Comparison of ENCODE assay signal across 23 cellular contexts in genomic region chr18:42289526-42289925, GRCh38.
A peak's percentile ranks its signal among the peaks of the same experiment; 100 is the strongest.
DNase-seq lines count a peak whose midpoint lies in the region; ATAC-seq, FAIRE-seq and TF ChIP-seq lines count a peak whose summit lies in the region.
"Had no signal": no experiment of that assay in that cellular context is flagged by ENCODE, and none has a peak within 500 bp of the region (broad histone marks: within the 10 kb centered on the region; RNA-seq: fewer than 3 reads in every experiment).

No MANE protein-coding gene starts in this region.

- H2BK12ac ChIP-seq in H9 (ENCODE audit: insufficient read length, low read depth, low read length) (no peak overlapping the region), H1 (ENCODE audit: low read depth, low read length) (no peak overlapping the region)

- H4K5ac ChIP-seq in H9 (ENCODE audit: insufficient read length, low read depth, low read length) = no peak overlapping the region
- no peak overlapping the region for H4K5ac ChIP-seq in H1 (ENCODE audit: insufficient read length, low read depth, low read length)

- no peak overlapping the region for H3K4me3 Mint-ChIP-seq in H9
- H3K4me3 Mint-ChIP-seq in activated naive CD8-positive, alpha-beta T cell treated with anti-CD3 and anti-CD28 coated beads, Interleukin-2, amount 50 U/mL, for 24 hours = no peak overlapping the region
- H3K4me3 Mint-ChIP-seq: CD8-positive, alpha-beta T cell; IgD-negative memory B cell had no signal

- H2BK20ac ChIP-seq in H9 (ENCODE audit: low read depth, low read length, poor library complexity, severe bottlenecking) = no peak overlapping the region
- no peak overlapping the region for H2BK20ac ChIP-seq in H1 (ENCODE audit: low read length)

- no peak for ATAC-seq in HG02623 (IDR thresholded peaks at IDR 0.05; ENCODE audit: unreplicated experiment)
- no peak for ATAC-seq in activated naive CD8-positive, alpha-beta T cell treated with anti-CD3 and anti-CD28 coated beads, Interleukin-2, amount 50 U/mL, for 24 hours
- ATAC-seq: CD8-positive, alpha-beta T cell; Panc1; SK-N-SH treated with all-trans-retinoic acid at 6 μM for 48 hours had no signal

- H3K27ac Mint-ChIP-seq in H9 = no peak overlapping the region
- H3K27ac Mint-ChIP-seq in activated naive CD8-positive, alpha-beta T cell treated with anti-CD3 and anti-CD28 coated beads, Interleukin-2, amount 50 U/mL, for 24 hours = no peak overlapping the region
- H3K27ac Mint-ChIP-seq: CD8-positive, alpha-beta T cell; IgD-negative memory B cell had no signal

- POLR2A ChIA-PET in H1 (lab: Charles Lee; ENCODE audit: partially characterized antibody) = no interaction called here

- H3K4me1 Mint-ChIP-seq in H9 = peaks cover 4 to 5% of the 10 kb centered on the region in 2 experiments; a peak in 2 of 4 replicates
- H3K4me1 Mint-ChIP-seq in activated naive CD8-positive, alpha-beta T cell treated with anti-CD3 and anti-CD28 coated beads, Interleukin-2, amount 50 U/mL, for 24 hours = no peaks in the 10 kb centered on the region
- H3K4me1 Mint-ChIP-seq: IgD-negative memory B cell had no signal

- no peaks in the 10 kb centered on the region for H3K9me3 Mint-ChIP-seq in H9
- H3K9me3 Mint-ChIP-seq in activated naive CD8-positive, alpha-beta T cell treated with anti-CD3 and anti-CD28 coated beads, Interleukin-2, amount 50 U/mL, for 24 hours = no peaks in the 10 kb centered on the region

- H3K36me3 ChIP-seq in H1 (ENCODE audit: control insufficient read depth in 2 of 4, insufficient read depth in 4 of 4, low read length in 3 of 4) = no peaks in the 10 kb centered on the region

- DNase-seq in D341Med (ENCODE audit: low spot score) = peak; percentile 60
- DNase-seq in H9 = no peak
- DNase-seq in NCI-H524 treated with DMSO at 0.1 percent for 48 hours (lab: John Stamatoyannopoulos, UW) = peak; percentile 16
- DNase-seq in H1 (ENCODE audit: low read depth in 1 of 2, low spot score in 2 of 2) = no peak
- DNase-seq in NCI-H2107 treated with DMSO at 0.1 percent for 48 hours (lab: John Stamatoyannopoulos, UW; ENCODE audit: unreplicated experiment) = no peak
- no peak for DNase-seq in activated naive CD8-positive, alpha-beta T cell treated with anti-CD3 and anti-CD28 coated beads, Interleukin-2, amount 50 U/mL, for 24 hours
- DNase-seq: AML-193; C1 segment of cervical spinal cord; CD8-positive, alpha-beta T cell; DMS53; EL; GF-D8; H7; MV-4-11; NCI-H2081; NCI-H226; NCI-H510A treated with DMSO at 0.1 percent for 48 hours; NK-92 treated with Interleukin-12 subunit alpha and Interleukin-12 subunit beta, amount 100 ng/mL, for 24 hours had no signal

- H3T11ph ChIP-seq in H9 (ENCODE audit: low read length) = no peak overlapping the region

- H3K9me3 ChIP-seq in H9 (ENCODE audit: control insufficient read depth, low read depth, low read length) (no peaks in the 10 kb centered on the region), H1 (ENCODE audit: insufficient read depth in 2 of 2, low read depth in 1 of 2, low read length in 1 of 2) (no peaks in the 10 kb centered on the region)

- H4K91ac ChIP-seq in H9 (ENCODE audit: insufficient read length, low read depth, low read length) = no peak overlapping the region
- no peak overlapping the region for H4K91ac ChIP-seq in H1 (replicated peaks; ENCODE audit: insufficient read length, low read length)

- H3K27me3 ChIP-seq in H9 (ENCODE audit: insufficient read depth, low read length) (no peaks in the 10 kb centered on the region), H1 (replicated peaks in 1 of 4; ENCODE audit: control insufficient read depth in 3 of 4, extremely low read depth in 1 of 4, insufficient read depth in 3 of 4, low read length in 3 of 4) (no peaks in the 10 kb centered on the region)

- H3K4me1 ChIP-seq in H9 (ENCODE audit: insufficient read depth, low read length) = no peaks in the 10 kb centered on the region
- H3K4me1 ChIP-seq in H1 (replicated peaks in 1 of 4; ENCODE audit: control insufficient read depth in 3 of 4, insufficient read depth in 4 of 4, low read length in 3 of 4) = no peaks in the 10 kb centered on the region; a peak in 1 of 7 replicates

- H2BK120ac ChIP-seq in H9 (ENCODE audit: low read depth, low read length, poor library complexity, severe bottlenecking) = no peak overlapping the region
- H2BK120ac ChIP-seq in H1 (replicated peaks; ENCODE audit: low read depth, low read length) = no peak overlapping the region

- H3K23me2 ChIP-seq in H9 (ENCODE audit: insufficient read length, low read depth, low read length, poor library complexity, severe bottlenecking) (no peaks in the 10 kb centered on the region), H1 (ENCODE audit: low read depth, low read length) (no peaks in the 10 kb centered on the region)

- H3K18ac ChIP-seq in H9 (ENCODE audit: insufficient read length, low read depth, low read length) (no peak overlapping the region), H1 (ENCODE audit: extremely low read depth, low read length) (no peak overlapping the region)

- H3K14ac ChIP-seq in H9 (ENCODE audit: insufficient read depth, low read length) (no peak overlapping the region), H1 (ENCODE audit: insufficient read length) (no peak overlapping the region)

- H3K27ac ChIP-seq in H9 (ENCODE audit: insufficient read length, low read depth, low read length) (no peak overlapping the region), H1 (ENCODE audit: low read depth, low read length) (no peak overlapping the region)

- peak; percentile 30 to 38; a peak in 3 of 4 replicates for TF ChIP-seq RAD21 in H1 (IDR thresholded peaks at IDR 0.05 in 1 of 2, conservative IDR thresholded peaks at IDR 0.05 in 1 of 2; ENCODE audit: low read depth in 2 of 2, low read length in 2 of 2)

- no peak for TF ChIP-seq EP300 in H1 (IDR thresholded peaks at IDR 0.05; ENCODE audit: borderline replicate concordance in 1 of 2, low read depth in 2 of 2, low read length in 2 of 2)

- no peak overlapping the region for H2BK5ac ChIP-seq in H9 (ENCODE audit: insufficient read length, low read length)
- no peak overlapping the region for H2BK5ac ChIP-seq in H1 (ENCODE audit: low read depth, low read length)

- FAIRE-seq in H1 (lab: Jason Lieb, UNC) = no peak
- FAIRE-seq: GM19239 had no signal

- H3K4me2 ChIP-seq in H9 (ENCODE audit: insufficient read depth, insufficient read length, low read length) (no peak overlapping the region), H1 (ENCODE audit: insufficient read depth in 1 of 2, low read depth in 2 of 2, low read length in 2 of 2) (no peak overlapping the region)

- H3K23ac ChIP-seq in H9 (ENCODE audit: insufficient read length, low read depth, low read length) (no peak overlapping the region), H1 (ENCODE audit: insufficient read length) (no peak overlapping the region)

- H3K36me3 Mint-ChIP-seq in H9 (ENCODE audit: insufficient read depth in 1 of 3, low read depth in 3 of 3) = peaks cover 0 to 3% (median 0%) of the 10 kb centered on the region in 3 experiments; a peak in 1 of 7 replicates
- no peaks in the 10 kb centered on the region for H3K36me3 Mint-ChIP-seq in activated naive CD8-positive, alpha-beta T cell treated with anti-CD3 and anti-CD28 coated beads, Interleukin-2, amount 50 U/mL, for 24 hours (ENCODE audit: low read depth)
- H3K36me3 Mint-ChIP-seq: CD8-positive, alpha-beta T cell had no signal

- no CpG with 5 or more reads among the region's 4 CpGs for WGBS in H9 (ENCODE audit: extremely low coverage, insufficient read length, low lambda C conversion rate)
- 87% methylated on average over 4 of the region's 4 CpGs; no CpG with 5 or more reads in 1 of the 2 experiments for WGBS in H1 (ENCODE audit: extremely low coverage in 1 of 2, insufficient coverage in 1 of 2, insufficient read length in 1 of 2, insufficient replicate concordance in 2 of 2, low coverage in 1 of 2, low lambda C conversion rate in 2 of 2, missing lambda C conversion rate in 1 of 2), 2 experiments

- H3K27me3 Mint-ChIP-seq in H9 (ENCODE audit: low read depth) = no peaks in the 10 kb centered on the region
- H3K27me3 Mint-ChIP-seq in activated naive CD8-positive, alpha-beta T cell treated with anti-CD3 and anti-CD28 coated beads, Interleukin-2, amount 50 U/mL, for 24 hours = peaks cover 4% of the 10 kb centered on the region
- H3K27me3 Mint-ChIP-seq: IgD-negative memory B cell had no signal

- CTCF ChIA-PET in H1 (lab: Charles Lee; ENCODE audit: partially characterized antibody) = interaction anchor here (0.6 to 2.8 kb wide), 8 partner anchors 7 to 1281 kb away, joined by 3 to 11 read pairs (median 5); no protein-coding TSS in a partner anchor

- H3K4me3 ChIP-seq in H1 (ENCODE audit: extremely low read depth in 1 of 4, insufficient read depth in 2 of 4, low read depth in 3 of 4, low read length in 4 of 4) = no peak overlapping the region

- H3K56ac ChIP-seq in H9 (ENCODE audit: insufficient read length, low read depth, low read length) = no peak overlapping the region
- H3K56ac ChIP-seq in H1 (replicated peaks; ENCODE audit: insufficient read length, low read depth, low read length) = no peak overlapping the region

- no peak overlapping the region for H4K8ac ChIP-seq in H9 (replicated peaks; ENCODE audit: insufficient read length, low read depth, low read length)
- H4K8ac ChIP-seq in H1 (ENCODE audit: extremely low read depth, insufficient read depth, low read length) = no peak overlapping the region

- H4K20me1 ChIP-seq in H9 (ENCODE audit: control insufficient read depth, insufficient read depth, insufficient read length) = no peaks in the 10 kb centered on the region
- no peaks in the 10 kb centered on the region for H4K20me1 ChIP-seq in H1 (replicated peaks in 1 of 2; ENCODE audit: control insufficient read depth in 1 of 2, insufficient read depth in 2 of 2, low read length in 2 of 2)

- H3K9ac ChIP-seq in H9 (ENCODE audit: extremely low read depth, insufficient read length, low read length) (no peak overlapping the region), H1 (replicated peaks in 1 of 4; ENCODE audit: extremely low read depth in 1 of 4, low read depth in 3 of 4, low read length in 3 of 4) (no peak overlapping the region)

- H3K4ac ChIP-seq in H9 (ENCODE audit: low read depth, low read length) (no peak overlapping the region), H1 (replicated peaks; ENCODE audit: insufficient read length, low read depth, low read length) (no peak overlapping the region)

- TF ChIP-seq POLR2A in H1 (IDR thresholded peaks at IDR 0.05; ENCODE audit: control extremely low read depth in 1 of 2, low read depth in 2 of 2, low read length in 2 of 2) = no peak

- H2AFZ ChIP-seq in H9 (ENCODE audit: low read length) (no peak overlapping the region), H1 (ENCODE audit: low read length) (0 out of 2 replicates have a peak overlapping the region, but pooled peaks have one; percentile 2)

- peak; percentile 34; the same call in 1 of the 3 replicates for TF ChIP-seq CTCF in H9 (conservative IDR thresholded peaks at IDR 0.05)
- TF ChIP-seq CTCF in H1 (IDR thresholded peaks at IDR 0.05; ENCODE audit: control extremely low read depth in 1 of 3, insufficient read depth in 1 of 3, low read depth in 1 of 3, low read length in 3 of 3) = peak; percentile 13 to 18 (median 17); a peak in 3 of 4 replicates

- H3K79me1 ChIP-seq in H9 (ENCODE audit: insufficient read depth, low read depth, low read length, poor library complexity, severe bottlenecking) (no peaks in the 10 kb centered on the region), H1 (ENCODE audit: low read depth, low read length) (no peaks in the 10 kb centered on the region)

- no peak overlapping the region for H2AK5ac ChIP-seq in H9 (ENCODE audit: insufficient read length, low read length)
- no peak overlapping the region for H2AK5ac ChIP-seq in H1 (ENCODE audit: low read depth, low read length)

- H3K79me2 ChIP-seq in H9 (ENCODE audit: insufficient read depth, low read length) (no peaks in the 10 kb centered on the region), H1 (ENCODE audit: control insufficient read depth in 1 of 2, insufficient read depth in 2 of 2, low read length in 2 of 2) (no peaks in the 10 kb centered on the region)

- H2BK15ac ChIP-seq in H9 (ENCODE audit: low read depth, low read length) (no peak overlapping the region), H1 (ENCODE audit: low read length) (no peak overlapping the region)

Comparison
In these comparisons a context has a peak if more than half of its experiments do, and no peak if none do; other contexts are left out.
1. DNase-seq: peak in D341Med (single experiment) and NCI-H524 treated with DMSO at 0.1 percent for 48 hours (single experiment); none in H9 (single experiment), H1 (0 of 2), NCI-H2107 treated with DMSO at 0.1 percent for 48 hours (single experiment) and activated naive CD8-positive, alpha-beta T cell treated with anti-CD3 and anti-CD28 coated beads, Interleukin-2, amount 50 U/mL, for 24 hours (single experiment).